1 cellular context compared by ENCODE assay signal in genomic region chr2:11111811-11112425, GRCh38.
TF ChIP-seq lines count a peak whose summit lies in the region.

No MANE protein-coding gene starts in this region.

TF ChIP-seq in WTC11, 78 proteins besides CTCF, POLR2A, EP300 and RAD21 (continued from another document):
- TF ChIP-seq E2F4 (CRISPR knock-in tag; IDR thresholded peaks at IDR 0.05; ENCODE audit: borderline replicate concordance, low read depth) (no peak), ZNF671 (CRISPR knock-in tag; IDR thresholded peaks at IDR 0.05) (no peak), CDX4 (CRISPR knock-in tag; IDR thresholded peaks at IDR 0.05; ENCODE audit: borderline replicate concordance) (no peak), SMAD4 (CRISPR knock-in tag; IDR thresholded peaks at IDR 0.05) (no peak), MYBL2 (CRISPR knock-in tag; IDR thresholded peaks at IDR 0.05) (no peak), SP1 (CRISPR knock-in tag; conservative IDR thresholded peaks at IDR 0.05) (no peak), ZNF512 (CRISPR knock-in tag; IDR thresholded peaks at IDR 0.05; ENCODE audit: borderline replicate concordance) (no peak), ATF1 (CRISPR knock-in tag; IDR thresholded peaks at IDR 0.05) (no peak), PREB (CRISPR knock-in tag; IDR thresholded peaks at IDR 0.05; ENCODE audit: borderline replicate concordance) (no peak), IRF2 (CRISPR knock-in tag; IDR thresholded peaks at IDR 0.05; ENCODE audit: borderline replicate concordance, low read depth) (no peak), SOX15 (CRISPR knock-in tag; IDR thresholded peaks at IDR 0.05) (no peak), SMAD3 (CRISPR knock-in tag; IDR thresholded peaks at IDR 0.05; ENCODE audit: borderline replicate concordance) (no peak), ZNF423 (CRISPR knock-in tag; IDR thresholded peaks at IDR 0.05) (no peak), ZNF121 (CRISPR knock-in tag; IDR thresholded peaks at IDR 0.05) (no peak)
